ENCODE assay signal across 1 cellular context in genomic region chr4:2731907-2732314, GRCh38.
TF ChIP-seq lines count a peak whose summit lies in the region.

No MANE protein-coding gene starts in this region.

TF ChIP-seq in WTC11, 78 proteins besides CTCF, POLR2A, EP300 and RAD21 (continued from another document):
- no peak for TF ChIP-seq ATF3 (CRISPR knock-in tag; conservative IDR thresholded peaks at IDR 0.05)
- no peak for TF ChIP-seq MYBL2 (CRISPR knock-in tag; IDR thresholded peaks at IDR 0.05)
- no peak for TF ChIP-seq SMAD3 (CRISPR knock-in tag; IDR thresholded peaks at IDR 0.05; ENCODE audit: borderline replicate concordance)
- TF ChIP-seq EMX1 (CRISPR knock-in tag; IDR thresholded peaks at IDR 0.05) = no peak
- no peak for TF ChIP-seq NFYB (CRISPR knock-in tag; conservative IDR thresholded peaks at IDR 0.05; ENCODE audit: low read depth)
- no peak for TF ChIP-seq IRF1 (CRISPR knock-in tag; IDR thresholded peaks at IDR 0.05)
- TF ChIP-seq ZNF396 (CRISPR knock-in tag; IDR thresholded peaks at IDR 0.05; ENCODE audit: borderline replicate concordance) = no peak
- TF ChIP-seq KAT7 (CRISPR knock-in tag; IDR thresholded peaks at IDR 0.05; ENCODE audit: borderline replicate concordance) = no peak
- no peak for TF ChIP-seq SP1 (CRISPR knock-in tag; conservative IDR thresholded peaks at IDR 0.05)
